In the genomic region with DNA sequence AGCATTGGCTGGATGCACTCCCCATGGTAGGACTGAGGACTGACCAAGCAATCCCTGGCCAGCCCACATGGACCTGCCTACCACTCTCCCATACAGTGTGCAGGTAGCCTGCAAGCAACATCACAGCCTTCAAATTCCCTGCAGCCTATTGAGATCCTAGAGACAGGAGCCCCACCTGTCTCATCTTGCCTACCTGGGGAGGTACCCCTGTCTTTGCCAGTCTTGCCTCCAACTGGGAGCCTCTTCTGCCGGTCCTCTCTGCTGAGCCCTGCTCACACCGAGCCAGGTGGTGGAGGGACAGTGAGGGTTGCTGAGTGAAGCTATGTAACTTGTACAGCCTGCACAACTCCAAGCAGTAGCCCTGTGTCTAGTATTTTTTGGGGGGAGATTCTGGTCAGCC, we compare ENCODE assay signal across 21 cellular contexts.
"Had no signal": no experiment of that assay in that cellular context is flagged by ENCODE, and none has a peak within 500 bp of the region (broad histone marks: within the 10 kb centered on the region; RNA-seq: fewer than 3 reads in every experiment).

No MANE protein-coding gene starts in this region.

- ATAC-seq: esophagus mucosa; heart left ventricle; left colon; left ventricle myocardium superior; right cardiac atrium; stimulated activated naive B cell treated with anti-CD40 and anti-IgM and Interleukin-4, amounts not matched to agents 10 μg/mL and 1 μg/mL and 100 μg/mL, for 72 hours; stimulated activated naive CD8-positive, alpha-beta T cell treated with anti-CD3 and anti-CD28 coated beads, Interleukin-15, amount 100 ng/mL, for 72 hours had no signal

- H3K4me3 ChIP-seq: coronary artery, dorsolateral prefrontal cortex, heart left ventricle, lung, thoracic aorta, transverse colon had no signal

- H3K27ac ChIP-seq: coronary artery, dorsolateral prefrontal cortex, heart left ventricle, neutrophil, thoracic aorta, transverse colon had no signal

- H3K27me3 ChIP-seq: heart left ventricle had no signal

- H3K27ac Mint-ChIP-seq: nephron; stimulated activated naive B cell treated with anti-CD40 and anti-IgM and Interleukin-4, amounts not matched to agents 10 μg/mL and 1 μg/mL and 100 μg/mL, for 72 hours; stimulated activated naive CD8-positive, alpha-beta T cell treated with anti-CD3 and anti-CD28 coated beads, Interleukin-15, amount 100 ng/mL, for 72 hours had no signal

- H3K36me3 ChIP-seq: heart left ventricle, thoracic aorta, transverse colon had no signal

- DNase-seq: central memory CD4-positive, alpha-beta T cell; dorsolateral prefrontal cortex; effector CD8-positive, alpha-beta T cell; heart left ventricle; hippocampal formation; left colon; left ventricle myocardium superior; mesenchymal stem cell; right cardiac atrium; stimulated activated CD4-positive, alpha-beta T cell treated with anti-CD3 and anti-CD28 coated beads, Interleukin-15, amount 100 ng/mL, for 24 hours; stimulated activated CD4-positive, alpha-beta T cell treated with anti-CD3 and anti-CD28 coated beads, Interleukin-1b, Interleukin-23, amount 100 ng/mL, for 48 hours; stimulated activated CD4-positive, alpha-beta T cell treated with anti-CD3 and anti-CD28 coated beads, Interleukin-4, amount 100 ng/mL, for 24 hours; stimulated activated naive B cell treated with anti-CD40 and anti-IgM and Interleukin-4, amounts not matched to agents 10 μg/mL and 1 μg/mL and 100 μg/mL, for 72 hours; stimulated activated naive CD8-positive, alpha-beta T cell treated with anti-CD3 and anti-CD28 coated beads, Interleukin-15, amount 100 ng/mL, for 72 hours; transverse colon had no signal

- H3K4me3 Mint-ChIP-seq: nephron; stimulated activated naive B cell treated with anti-CD40 and anti-IgM and Interleukin-4, amounts not matched to agents 10 μg/mL and 1 μg/mL and 100 μg/mL, for 72 hours; stimulated activated naive CD8-positive, alpha-beta T cell treated with anti-CD3 and anti-CD28 coated beads, Interleukin-15, amount 100 ng/mL, for 72 hours had no signal

- H3K9me3 Mint-ChIP-seq: nephron; stimulated activated naive B cell treated with anti-CD40 and anti-IgM and Interleukin-4, amounts not matched to agents 10 μg/mL and 1 μg/mL and 100 μg/mL, for 72 hours; stimulated activated naive CD8-positive, alpha-beta T cell treated with anti-CD3 and anti-CD28 coated beads, Interleukin-15, amount 100 ng/mL, for 72 hours had no signal

- H3K27me3 Mint-ChIP-seq: stimulated activated naive CD8-positive, alpha-beta T cell treated with anti-CD3 and anti-CD28 coated beads, Interleukin-15, amount 100 ng/mL, for 72 hours had no signal

- H3K9me3 ChIP-seq: heart left ventricle, neutrophil, thoracic aorta, transverse colon had no signal
